23 cellular contexts compared by ENCODE assay signal in genomic region chr15:56813995-56814394, GRCh38.
A peak's percentile ranks its signal among the peaks of the same experiment; 100 is the strongest.
DNase-seq lines count a peak whose midpoint lies in the region; ATAC-seq and TF ChIP-seq lines count a peak whose summit lies in the region.
"Had no signal": no experiment of that assay in that cellular context is flagged by ENCODE, and none has a peak within 500 bp of the region (broad histone marks: within the 10 kb centered on the region; RNA-seq: fewer than 3 reads in every experiment).

No MANE protein-coding gene starts in this region.

- H3K4me3 ChIP-seq in left ventricle myocardium inferior (no peak overlapping the region), vagina (no peak overlapping the region)
- H3K4me3 ChIP-seq: SJSA1, thoracic aorta had no signal

- intact Hi-C loops in Right ventricle myocardium superior (cut with DNase I) (no loop called here), left ventricle myocardium inferior (cut with micrococcal nuclease) (no loop called here), left colon (cut with DNase I, micrococcal nuclease) (no loop called here), vagina (cut with DNase I) (no loop called here)

- H3K4me1 ChIP-seq in left ventricle myocardium inferior (peaks cover 44% of the 10 kb centered on the region), vagina (peaks cover 8% of the 10 kb centered on the region)
- H3K4me1 ChIP-seq: BE2C had no signal

- H3K9me3 ChIP-seq in left ventricle myocardium inferior (replicated peaks): peaks cover 5% of the 10 kb centered on the region
- no peaks in the 10 kb centered on the region for H3K9me3 ChIP-seq in vagina
- H3K9me3 ChIP-seq: BE2C, SJSA1, thoracic aorta had no signal

- no peak overlapping the region for H3K27ac ChIP-seq in left ventricle myocardium inferior (replicated peaks)
- no peak overlapping the region for H3K27ac ChIP-seq in vagina
- H3K27ac ChIP-seq: SJSA1, thoracic aorta had no signal

- H3K27me3 ChIP-seq in left ventricle myocardium inferior (ENCODE audit: low read depth): no peaks in the 10 kb centered on the region
- H3K27me3 ChIP-seq in vagina: no peaks in the 10 kb centered on the region
- H3K27me3 ChIP-seq: BE2C, SJSA1 had no signal

- H3K36me3 ChIP-seq in left ventricle myocardium inferior (no peaks in the 10 kb centered on the region), vagina (no peaks in the 10 kb centered on the region)
- H3K36me3 ChIP-seq: BE2C, SJSA1, thoracic aorta had no signal

- no peak for DNase-seq in Right ventricle myocardium superior
- no peak for DNase-seq in left ventricle myocardium inferior
- peak; percentile 3 for DNase-seq in SW480 (ENCODE audit: low spot score)
- no peak for DNase-seq in left colon
- no peak for DNase-seq in occipital lobe (lab: John Stamatoyannopoulos, UW)
- DNase-seq in left lobe of liver (ENCODE audit: low spot score): no peak
- no peak for DNase-seq in vagina (ENCODE audit: extremely low spot score in 2 of 2)
- DNase-seq: activated effector memory CD4-positive, alpha-beta T cell treated with anti-CD3 and anti-CD28 coated beads, Interleukin-2, amount 50 U/mL, for 16 hours; activated naive CD8-positive, alpha-beta T cell treated with anti-CD3 and anti-CD28 coated beads for 36 hours; activated T-cell treated with anti-CD3 and anti-CD28 coated beads for 4 hours; aorta; BE2C; cortex of kidney; endodermal cell; islet precursor cell; NCI-H1105 treated with DMSO at 0.1 percent for 48 hours; NCI-H2081; NCI-H226; stimulated activated naive CD4-positive, alpha-beta T cell treated with Interleukin-2 at 50 U/mL for 16 hours; T-helper 17 cell had no signal

- no peak for TF ChIP-seq CTCF in left ventricle myocardium inferior (IDR thresholded peaks at IDR 0.05; ENCODE audit: borderline replicate concordance)
- TF ChIP-seq CTCF in vagina (IDR thresholded peaks at IDR 0.05): no peak

- ATAC-seq in Right ventricle myocardium superior (ENCODE audit: poor library complexity) (peak; percentile 65), left colon (peak; percentile 25), HG02981 (IDR thresholded peaks at IDR 0.05; ENCODE audit: unreplicated experiment) (no peak), left lobe of liver (no peak)
- ATAC-seq: T-helper 17 cell had no signal

- no peak for TF ChIP-seq POLR2A in vagina (IDR thresholded peaks at IDR 0.05)

Comparison
In these comparisons a context has a peak if more than half of its experiments do, and no peak if none do; other contexts are left out.
1. ATAC-seq: peak in Right ventricle myocardium superior (single experiment) and left colon (single experiment); none in HG02981 (single experiment) and left lobe of liver (single experiment).